1 cellular context compared by ENCODE assay signal in genomic region chr7:1533569-1534329, GRCh38.
TF ChIP-seq lines count a peak whose summit lies in the region.

No MANE protein-coding gene starts in this region.

TF ChIP-seq in H1, 55 proteins besides CTCF, POLR2A, EP300 and RAD21:
- TF ChIP-seq MAX (IDR thresholded peaks at IDR 0.05) (no peak), CREB1 (IDR thresholded peaks at IDR 0.05) (no peak), JUN (IDR thresholded peaks at IDR 0.05; ENCODE audit: low read depth, low read length) (no peak)
